18 cellular contexts compared by ENCODE assay signal in genomic region chr3:51408021-51408420, GRCh38. TPM values are rescaled to one million over a fixed set of nuclear protein-coding genes. Genes with fewer than 3 reads are reported as not detected.
DNase-seq lines count a peak whose midpoint lies in the region; ATAC-seq, FAIRE-seq and TF ChIP-seq lines count a peak whose summit lies in the region.
"Had no signal": no experiment of that assay in that cellular context is flagged by ENCODE, and none has a peak within 500 bp of the region (broad histone marks: within the 10 kb centered on the region; RNA-seq: fewer than 3 reads in every experiment).

No MANE protein-coding gene starts in this region.

- H3K27ac ChIP-seq in small intestine (ENCODE audit: low read depth in 1 of 2, low read length in 1 of 2) (no peak overlapping the region), heart left ventricle (no peak overlapping the region)
- H3K27ac ChIP-seq: 22Rv1, A549, C4-2B had no signal

- H3K36me3 Mint-ChIP-seq in activated T-cell treated with anti-CD3 and anti-CD28 coated beads, Interleukin-2, amount 50 U/mL, for 24 hours (ENCODE audit: low read depth): peaks cover 95% of the 10 kb centered on the region
- peaks cover 96% of the 10 kb centered on the region for H3K36me3 Mint-ChIP-seq in activated T-helper 17 cell treated with anti-CD3 and anti-CD28 coated beads, Interleukin-2, amount 50 U/mL, for 72 hours (ENCODE audit: low read depth)

- intact Hi-C loops in heart left ventricle (cut with DNase I): no loop called here

- H3K4me1 ChIP-seq in small intestine (ENCODE audit: control insufficient read depth in 2 of 2, insufficient read depth in 1 of 2, low read depth in 1 of 2, low read length in 1 of 2): no peaks in the 10 kb centered on the region
- H3K4me1 ChIP-seq in heart left ventricle: peaks cover 0 to 2% (median 0%) of the 10 kb centered on the region in 12 donors
- H3K4me1 ChIP-seq: A549 had no signal

- peaks cover 33% of the 10 kb centered on the region for H3K4me1 Mint-ChIP-seq in activated T-cell treated with anti-CD3 and anti-CD28 coated beads, Interleukin-2, amount 50 U/mL, for 24 hours (ENCODE audit: low read depth)
- H3K4me1 Mint-ChIP-seq in activated T-helper 17 cell treated with anti-CD3 and anti-CD28 coated beads, Interleukin-2, amount 50 U/mL, for 72 hours: peaks cover 9% of the 10 kb centered on the region

- FAIRE-seq in small intestine (lab: Jason Lieb, UNC): no peak
- FAIRE-seq: A549, GM19239, H1 had no signal

- no peaks in the 10 kb centered on the region for H3K27me3 ChIP-seq in small intestine (ENCODE audit: control insufficient read depth in 2 of 2, insufficient read depth in 2 of 2, low read length in 2 of 2)
- no peaks in the 10 kb centered on the region for H3K27me3 ChIP-seq in heart left ventricle

- H3K4me3 ChIP-seq in small intestine (ENCODE audit: low read depth in 1 of 2, low read length in 2 of 2) (no peak overlapping the region), heart left ventricle (no peak overlapping the region)
- H3K4me3 ChIP-seq: A549, HAP-1 had no signal

- H3K9me3 Mint-ChIP-seq in activated T-cell treated with anti-CD3 and anti-CD28 coated beads, Interleukin-2, amount 50 U/mL, for 24 hours: no peaks in the 10 kb centered on the region
- no peaks in the 10 kb centered on the region for H3K9me3 Mint-ChIP-seq in activated T-helper 17 cell treated with anti-CD3 and anti-CD28 coated beads, Interleukin-2, amount 50 U/mL, for 72 hours
- H3K9me3 Mint-ChIP-seq: CD4-positive, alpha-beta memory T cell had no signal

- H3K27me3 Mint-ChIP-seq in activated T-cell treated with anti-CD3 and anti-CD28 coated beads, Interleukin-2, amount 50 U/mL, for 24 hours: no peaks in the 10 kb centered on the region
- no peaks in the 10 kb centered on the region for H3K27me3 Mint-ChIP-seq in activated T-helper 17 cell treated with anti-CD3 and anti-CD28 coated beads, Interleukin-2, amount 50 U/mL, for 72 hours
- H3K27me3 Mint-ChIP-seq: CD4-positive, alpha-beta memory T cell had no signal

- H3K27ac Mint-ChIP-seq in activated T-cell treated with anti-CD3 and anti-CD28 coated beads, Interleukin-2, amount 50 U/mL, for 24 hours: peak overlapping the region; percentile 28
- peak overlapping the region; percentile 47 for H3K27ac Mint-ChIP-seq in activated T-helper 17 cell treated with anti-CD3 and anti-CD28 coated beads, Interleukin-2, amount 50 U/mL, for 72 hours

- H3K36me3 ChIP-seq in small intestine (ENCODE audit: control insufficient read depth in 2 of 2, insufficient read depth in 2 of 2, low read length in 2 of 2) (peaks cover 5 to 20% of the 10 kb centered on the region in 2 donors), heart left ventricle (peaks cover 0 to 75% (median 39%) of the 10 kb centered on the region in 9 donors)

- H3K4me3 Mint-ChIP-seq in activated T-cell treated with anti-CD3 and anti-CD28 coated beads, Interleukin-2, amount 50 U/mL, for 24 hours: no peak overlapping the region
- H3K4me3 Mint-ChIP-seq in activated T-helper 17 cell treated with anti-CD3 and anti-CD28 coated beads, Interleukin-2, amount 50 U/mL, for 72 hours: no peak overlapping the region
- H3K4me3 Mint-ChIP-seq: CD4-positive, alpha-beta memory T cell had no signal

- H3K9me3 ChIP-seq in small intestine (ENCODE audit: control insufficient read depth, low read depth) (no peaks in the 10 kb centered on the region), heart left ventricle (no peaks in the 10 kb centered on the region)
- H3K9me3 ChIP-seq: A549, HAP-1 had no signal

- no peak for TF ChIP-seq CTCF in heart left ventricle (IDR thresholded peaks at IDR 0.05)

- 17 to 69% (median 39%) methylated on average over 2 of the region's 2 CpGs for WGBS in small intestine, 3 donors
- 94 to 97% (median 95%) methylated on average over 2 of the region's 2 CpGs for WGBS in heart left ventricle, 4 donors

- ATAC-seq in activated T-helper 17 cell treated with anti-CD3 and anti-CD28 coated beads, Interleukin-2, amount 50 U/mL, for 72 hours (replicated peaks): no peak
- ATAC-seq in heart left ventricle: no peak
- ATAC-seq: A549 had no signal

- no peak for TF ChIP-seq POLR2A in heart left ventricle (IDR thresholded peaks at IDR 0.05)

- no peak for DNase-seq in activated T-cell treated with anti-CD3 and anti-CD28 coated beads, Interleukin-2, amount 50 U/mL, for 24 hours
- DNase-seq in activated T-cell treated with anti-CD3 and anti-CD28 coated beads for 4 hours: no peak
- DNase-seq in NCI-H526 (lab: John Stamatoyannopoulos, UW): peak; percentile 18 to 45
- peak; percentile 54 for DNase-seq in small intestine
- DNase-seq in heart left ventricle: no peak
- no peak for DNase-seq in DMS153 (lab: John Stamatoyannopoulos, UW)
- DNase-seq in NCI-H524 treated with DMSO at 0.1 percent for 48 hours (lab: John Stamatoyannopoulos, UW): no peak
- DNase-seq: AML-193; CD4-positive, alpha-beta memory T cell; DMS79 treated with DMSO at 0.1 percent for 48 hours; GF-D8 had no signal

RNA-seq across cellular contexts. Expression of gene RBM15B, which starts 16.9 kb away (rescaled TPM):
- 10 to 100 TPM; 14.6 to 29.8 TPM for total RNA-seq in activated T-helper 17 cell treated with anti-CD3 and anti-CD28 coated beads, Interleukin-2, amount 50 U/mL, for 72 hours
- polyA plus RNA-seq in small intestine (10 to 100 TPM in 1 of 3 donors, 1 to 10 TPM in 2; 8.9 to 18.3 (median 9.6) TPM), heart left ventricle (10 to 100 TPM in 1 of 2 donors, 1 to 10 TPM in 1; 4.0 to 15.7 TPM)
- total RNA-seq in heart left ventricle: 10 to 100 TPM; 12.7 to 21.5 (median 16.2) TPM

RNA-seq across cellular contexts. Expression of gene MANF, which starts 22.9 kb away (rescaled TPM):
- 100 to 1,000 TPM in 1 of 2 donors, 10 to 100 TPM in 1; 76.4 to 157 TPM for total RNA-seq in activated T-helper 17 cell treated with anti-CD3 and anti-CD28 coated beads, Interleukin-2, amount 50 U/mL, for 72 hours
- 100 to 1,000 TPM in 1 of 3 donors, 10 to 100 TPM in 2; 17.7 to 141 (median 52.7) TPM for polyA plus RNA-seq in small intestine
- 10 to 100 TPM; 22.3 to 87.2 (median 47.5) TPM for total RNA-seq in heart left ventricle
- polyA plus RNA-seq in heart left ventricle: 100 to 1,000 TPM in 1 of 2 donors, 10 to 100 TPM in 1; 21.2 to 130 TPM

Comparison
In these comparisons a context has a peak if more than half of its experiments do, and no peak if none do; other contexts are left out.
1. DNase-seq: peak in NCI-H526 (2 of 2) and small intestine (single experiment); none in activated T-cell treated with anti-CD3 and anti-CD28 coated beads, Interleukin-2, amount 50 U/mL, for 24 hours (single experiment), activated T-cell treated with anti-CD3 and anti-CD28 coated beads for 4 hours (single experiment), heart left ventricle (0 of 5), DMS153 (single experiment) and NCI-H524 treated with DMSO at 0.1 percent for 48 hours (single experiment).